In the genomic region with DNA sequence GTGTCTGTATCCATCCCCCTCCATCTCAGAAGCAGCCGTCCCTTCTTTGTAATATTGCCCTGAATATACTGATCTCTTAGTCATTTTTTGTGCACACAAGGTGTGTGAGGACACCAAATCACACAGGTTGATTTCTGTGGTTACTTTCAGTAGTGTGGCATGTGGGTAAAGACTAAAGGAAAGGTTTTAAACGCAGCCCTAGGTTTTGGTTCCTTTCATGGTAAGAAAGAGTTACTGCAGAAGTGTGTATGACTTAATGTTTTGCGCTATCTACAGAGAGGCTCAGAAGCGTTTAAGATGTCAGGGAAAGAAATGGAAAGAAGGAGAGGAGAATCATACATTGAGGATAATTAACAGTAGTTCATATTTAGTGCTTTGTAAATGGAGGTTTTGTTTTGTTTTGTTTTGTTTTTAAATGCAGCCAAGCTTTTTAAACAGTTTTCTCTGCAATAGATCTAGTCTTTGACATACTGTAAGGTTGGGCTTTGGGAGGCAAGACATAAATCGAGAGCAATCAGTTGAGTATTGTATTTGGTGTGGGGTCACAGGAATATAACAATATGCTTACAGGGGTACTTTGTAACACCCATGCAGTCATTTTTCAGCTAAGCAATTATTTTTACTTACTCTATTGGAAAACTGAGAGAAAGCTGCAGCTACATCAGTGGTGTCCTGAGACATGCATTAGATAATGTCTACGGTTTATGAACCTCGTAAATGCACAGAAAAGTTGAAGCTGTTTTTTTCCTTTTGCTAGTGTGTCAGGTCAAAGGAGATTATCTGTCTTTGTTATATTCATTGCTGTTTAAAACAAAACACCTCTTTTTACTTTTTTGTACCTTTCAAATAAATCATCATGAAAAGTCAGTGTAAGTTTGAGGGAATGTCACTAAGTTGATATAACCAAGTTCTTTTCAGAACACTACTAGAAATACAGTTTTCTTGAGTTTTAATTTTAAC, we compare ENCODE assay signal across 8 cellular contexts. TPM values are rescaled to one million over a fixed set of nuclear protein-coding genes. Genes with fewer than 3 reads are reported as not detected.
DNase-seq lines count a peak whose midpoint lies in the region; ATAC-seq and TF ChIP-seq lines count a peak whose summit lies in the region.

No MANE protein-coding gene starts in this region.

- H3K27ac Mint-ChIP-seq in activated CD4-positive, alpha-beta memory T cell treated with anti-CD3 and anti-CD28 coated beads, Interleukin-2, amount 10 ng/mL, durations not matched to agents 7 days and 5 days: no peak overlapping the region
- H3K27ac Mint-ChIP-seq in memory B cell: no peak overlapping the region

- TSS peak; percentile 29 for BruUV-seq in A673 (replicated peaks; lab: Mats Ljungman, UMichigan)

- DNase-seq in A673 (ENCODE audit: low spot score): no peak
- DNase-seq in activated CD4-positive, alpha-beta memory T cell treated with anti-CD3 and anti-CD28 coated beads, Interleukin-2, amount 10 ng/mL, durations not matched to agents 7 days and 5 days: no peak
- DNase-seq in memory B cell (ENCODE audit: low spot score in 2 of 2): no peak
- DNase-seq in HCEC 1CT: no peak
- DNase-seq in cerebellar nuclear complex (lab: John Stamatoyannopoulos, UW): no peak
- DNase-seq in NCI-H1436 (lab: John Stamatoyannopoulos, UW): no peak
- no peak for DNase-seq in ACHN

- H3K27me3 Mint-ChIP-seq in activated CD4-positive, alpha-beta memory T cell treated with anti-CD3 and anti-CD28 coated beads, Interleukin-2, amount 10 ng/mL, durations not matched to agents 7 days and 5 days: peaks cover 39% of the 10 kb centered on the region
- H3K27me3 Mint-ChIP-seq in memory B cell: peaks cover 4% of the 10 kb centered on the region

- no peaks in the 10 kb centered on the region for H3K36me3 Mint-ChIP-seq in activated CD4-positive, alpha-beta memory T cell treated with anti-CD3 and anti-CD28 coated beads, Interleukin-2, amount 10 ng/mL, durations not matched to agents 7 days and 5 days (ENCODE audit: low read depth)
- no peaks in the 10 kb centered on the region for H3K36me3 Mint-ChIP-seq in memory B cell

- ATAC-seq in GM19351 (IDR thresholded peaks at IDR 0.05; ENCODE audit: unreplicated experiment) (peak; percentile 32), memory B cell (ENCODE audit: low read depth) (no peak)

- intact Hi-C loops in A673 (cut with micrococcal nuclease; ENCODE audit: unreplicated experiment): no loop called here

- CTCF ChIA-PET in A673 (lab: Charles Lee): no interaction called here
- CTCF ChIA-PET in activated CD4-positive, alpha-beta memory T cell treated with anti-CD3 and anti-CD28 coated beads, Interleukin-2, amount 10 ng/mL, durations not matched to agents 7 days and 5 days (lab: Charles Lee): no interaction called here

- peaks cover 4% of the 10 kb centered on the region for H3K27me3 ChIP-seq in A673 (replicated peaks; ENCODE audit: insufficient read depth, low read depth, low read length, poor library complexity)

- H3K4me3 Mint-ChIP-seq in activated CD4-positive, alpha-beta memory T cell treated with anti-CD3 and anti-CD28 coated beads, Interleukin-2, amount 10 ng/mL, durations not matched to agents 7 days and 5 days: peak overlapping the region; percentile 52
- peak overlapping the region; percentile 94 for H3K4me3 Mint-ChIP-seq in memory B cell

- H3K9me3 ChIP-seq in A673 (ENCODE audit: low read depth, low read length, poor library complexity, severe bottlenecking): no peaks in the 10 kb centered on the region

- POLR2A ChIA-PET in A673 (lab: Charles Lee; ENCODE audit: low non-redundant PET): no interaction called here
- POLR2A ChIA-PET in activated CD4-positive, alpha-beta memory T cell treated with anti-CD3 and anti-CD28 coated beads, Interleukin-2, amount 10 ng/mL, durations not matched to agents 7 days and 5 days (lab: Charles Lee): no interaction called here

- H3K4me3 ChIP-seq in A673 (ENCODE audit: low read depth, low read length, poor library complexity, severe bottlenecking): no peak overlapping the region

- peaks cover 13% of the 10 kb centered on the region for H3K4me1 Mint-ChIP-seq in activated CD4-positive, alpha-beta memory T cell treated with anti-CD3 and anti-CD28 coated beads, Interleukin-2, amount 10 ng/mL, durations not matched to agents 7 days and 5 days
- peaks cover 23% of the 10 kb centered on the region for H3K4me1 Mint-ChIP-seq in memory B cell

- no peak for TF ChIP-seq CTCF in A673 (conservative IDR thresholded peaks at IDR 0.05; ENCODE audit: low read depth, low read length)

- H3K9me3 Mint-ChIP-seq in activated CD4-positive, alpha-beta memory T cell treated with anti-CD3 and anti-CD28 coated beads, Interleukin-2, amount 10 ng/mL, durations not matched to agents 7 days and 5 days: no peaks in the 10 kb centered on the region
- H3K9me3 Mint-ChIP-seq in memory B cell: no peaks in the 10 kb centered on the region

- H3K36me3 ChIP-seq in A673 (ENCODE audit: insufficient read depth, low read length, poor library complexity, severe bottlenecking): no peaks in the 10 kb centered on the region

- in situ Hi-C loops in ACHN (cut with HindIII; ENCODE audit: low pct_ligation_motif_present, low pct_unique_long_range_greater_than_20kb, low sequenced_read_pairs): no loop called here

- no peak overlapping the region for H3K27ac ChIP-seq in A673 (ENCODE audit: low read depth, low read length, poor library complexity, severe bottlenecking)

- peaks cover 7% of the 10 kb centered on the region for H3K4me1 ChIP-seq in A673 (ENCODE audit: insufficient read depth, low read length, poor library complexity, severe bottlenecking)

RNA-seq across cellular contexts. Expression of a gene that starts 1.9 kb away (rescaled TPM):
- 4.2 and 6.2 TPM in 2 replicates for total RNA-seq in A673 (2021)
- under 1 TPM; 0.18 to 0.20 TPM for total RNA-seq in activated CD4-positive, alpha-beta memory T cell treated with anti-CD3 and anti-CD28 coated beads, Interleukin-2, amount 10 ng/mL, durations not matched to agents 7 days and 5 days
